In the genomic region with DNA sequence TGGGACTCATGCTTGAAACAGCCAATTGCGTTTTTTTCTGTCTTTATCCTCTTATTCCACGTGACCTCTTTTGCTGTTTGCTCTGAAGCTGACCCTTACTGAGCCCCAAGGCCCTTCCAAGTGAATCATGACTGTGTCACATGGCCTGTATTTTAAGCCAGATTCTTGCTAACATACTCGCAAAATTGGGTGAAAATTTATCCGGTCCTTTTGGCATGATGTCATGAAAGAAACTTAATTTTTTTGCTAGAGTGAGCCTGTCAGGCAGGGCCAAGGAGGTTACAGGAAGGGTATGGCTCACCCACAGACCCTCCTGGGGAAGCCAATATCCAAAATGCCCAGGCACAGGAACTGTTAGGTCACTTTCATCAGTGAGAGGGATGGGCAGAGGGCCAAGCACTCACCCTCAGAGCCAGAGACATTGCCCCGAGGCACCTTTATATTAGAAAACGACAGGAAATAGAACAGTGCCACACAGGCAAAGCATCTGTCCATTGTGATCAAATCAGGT, we compare ENCODE assay signal across 8 cellular contexts.
DNase-seq lines count a peak whose midpoint lies in the region; ATAC-seq and TF ChIP-seq lines count a peak whose summit lies in the region.
"Had no signal": no experiment of that assay in that cellular context is flagged by ENCODE, and none has a peak within 500 bp of the region (broad histone marks: within the 10 kb centered on the region; RNA-seq: fewer than 3 reads in every experiment).

No MANE protein-coding gene starts in this region.

- WGBS in ovary, 3 donors, result 22 to 35% (median 26%) methylated on average over 6 of the region's 6 CpGs

- TF ChIP-seq POLR2A in ovary (IDR thresholded peaks at IDR 0.05), result no peak

- H3K4me3 ChIP-seq in ovary, result no peak overlapping the region
- H3K4me3 ChIP-seq: lower lobe of right lung had no signal

- intact Hi-C loops in ovary (cut with DNase I), result no loop called here

- no peaks in the 10 kb centered on the region for H3K36me3 ChIP-seq in ovary
- H3K36me3 ChIP-seq: lower lobe of right lung had no signal

- no peak overlapping the region for H3K27ac ChIP-seq in ovary
- H3K27ac ChIP-seq: lower lobe of right lung had no signal

- no peak for ATAC-seq in GM21529 (IDR thresholded peaks at IDR 0.05; ENCODE audit: unreplicated experiment)
- ATAC-seq: lower lobe of right lung had no signal

- H3K9me3 ChIP-seq in ovary, result no peaks in the 10 kb centered on the region
- H3K9me3 ChIP-seq: lower lobe of right lung had no signal

- H3K4me1 ChIP-seq in ovary (ENCODE audit: insufficient read depth), result no peaks in the 10 kb centered on the region
- H3K4me1 ChIP-seq: lower lobe of right lung had no signal

- peak; percentile 91 for DNase-seq in EL
- peak in 2 of 3 experiments; percentile 86 to 94 for DNase-seq in NCI-H1417 (lab: John Stamatoyannopoulos, UW)
- DNase-seq in dedifferentiated amniotic fluid mesenchymal stem cell (ENCODE audit: extremely low spot score), result peak; percentile 33
- peak; percentile 32 for DNase-seq in retina
- no peak for DNase-seq in ovary
- no peak for DNase-seq in D341Med (ENCODE audit: low spot score)
- DNase-seq: lower lobe of right lung had no signal

- no peak for TF ChIP-seq EP300 in ovary (IDR thresholded peaks at IDR 0.05)

- H3K27me3 ChIP-seq in ovary, result no peaks in the 10 kb centered on the region

- no peak for TF ChIP-seq CTCF in ovary (IDR thresholded peaks at IDR 0.05)

Comparison
In these comparisons a context has a peak if more than half of its experiments do, and no peak if none do; other contexts are left out.
1. DNase-seq: peak in EL (single experiment), NCI-H1417 (2 of 3), dedifferentiated amniotic fluid mesenchymal stem cell (single experiment) and retina (single experiment); none in ovary (0 of 5) and D341Med (single experiment).